In the genomic region with DNA sequence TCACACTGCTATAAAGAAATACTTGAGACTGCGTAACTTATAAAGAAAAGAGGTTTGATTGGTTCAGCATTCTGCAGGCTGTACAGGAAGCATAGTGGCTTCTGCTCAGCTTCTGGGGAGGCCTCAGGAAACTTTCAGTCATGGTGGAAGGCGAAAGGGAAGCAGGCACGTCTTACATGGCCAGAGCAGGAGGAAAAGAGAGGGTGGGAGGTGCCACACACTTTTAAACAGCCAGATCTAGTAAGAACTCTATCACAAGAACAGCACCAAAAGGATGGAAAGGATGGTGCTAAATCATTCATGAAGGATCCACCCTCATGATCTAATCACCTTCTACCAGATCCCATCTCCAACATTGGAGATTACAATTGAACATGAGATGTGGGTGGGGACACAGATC, we compare ENCODE assay signal across 17 cellular contexts.
DNase-seq lines count a peak whose midpoint lies in the region; ATAC-seq and TF ChIP-seq lines count a peak whose summit lies in the region.
"Had no signal": no experiment of that assay in that cellular context is flagged by ENCODE, and none has a peak within 500 bp of the region (broad histone marks: within the 10 kb centered on the region; RNA-seq: fewer than 3 reads in every experiment).

No MANE protein-coding gene starts in this region.

- peaks cover 0 to 4% of the 10 kb centered on the region in 2 experiments for H3K27me3 ChIP-seq in mesenchymal stem cell (ENCODE audit: control insufficient read depth in 1 of 2, insufficient read depth in 1 of 2, low read length in 2 of 2)
- peaks cover 3% of the 10 kb centered on the region for H3K27me3 ChIP-seq in adrenal gland
- H3K27me3 ChIP-seq: BLaER1 treated with 17β-estradiol and CSF1 and Interleukin-3, amounts not matched to agents 10 nM and 100 nM had no signal

- H3K23ac ChIP-seq in mesenchymal stem cell (ENCODE audit: low read length in 2 of 2): no peak overlapping the region

- H2BK12ac ChIP-seq in mesenchymal stem cell (ENCODE audit: low read length in 2 of 2): peak overlapping the region; percentile 84 to 86

- no peaks in the 10 kb centered on the region for H3K79me1 ChIP-seq in mesenchymal stem cell (replicated peaks; ENCODE audit: low read length, poor library complexity, severe bottlenecking)

- no peak overlapping the region for H3K9ac ChIP-seq in mesenchymal stem cell (ENCODE audit: low read length)
- H3K9ac ChIP-seq: BLaER1 treated with 17β-estradiol and CSF1 and Interleukin-3, amounts not matched to agents 10 nM and 100 nM; GM23248; KMS-11 had no signal

- H2AFZ ChIP-seq in mesenchymal stem cell (ENCODE audit: low read depth, low read length): no peak overlapping the region
- H2AFZ ChIP-seq: GM23248 had no signal

- intact Hi-C loops in adrenal gland (cut with DNase I): no loop called here

- H3K4ac ChIP-seq in mesenchymal stem cell (ENCODE audit: low read depth in 1 of 2, low read length in 2 of 2): no peak overlapping the region

- H2AK5ac ChIP-seq in mesenchymal stem cell (ENCODE audit: low read length, severe bottlenecking): no peak overlapping the region

- ATAC-seq in HG02610 (IDR thresholded peaks at IDR 0.05; ENCODE audit: unreplicated experiment): no peak
- ATAC-seq: HCT116 had no signal

- H3K18ac ChIP-seq in mesenchymal stem cell (ENCODE audit: low read depth in 1 of 2, low read length in 2 of 2): peak overlapping the region; percentile 55 to 85

- H3K9me3 ChIP-seq in mesenchymal stem cell (ENCODE audit: control insufficient read depth, low read length) (no peaks in the 10 kb centered on the region), adrenal gland (replicated peaks in 1 of 3) (no peaks in the 10 kb centered on the region)

- H3K27ac ChIP-seq in VCaP (peak overlapping the region; percentile 83), mesenchymal stem cell (ENCODE audit: low read length, poor library complexity, severe bottlenecking) (no peak overlapping the region), adrenal gland (no peak overlapping the region)
- H3K27ac ChIP-seq: BLaER1 treated with 17β-estradiol and CSF1 and Interleukin-3, amounts not matched to agents 10 nM and 100 nM; GM23248; KMS-11 had no signal

- H3K36me3 ChIP-seq in mesenchymal stem cell (ENCODE audit: control insufficient read depth in 1 of 2, insufficient read depth in 2 of 2, low read depth in 1 of 2, low read length in 2 of 2) (no peaks in the 10 kb centered on the region), adrenal gland (replicated peaks in 1 of 2) (no peaks in the 10 kb centered on the region)
- H3K36me3 ChIP-seq: BLaER1 treated with 17β-estradiol and CSF1 and Interleukin-3, amounts not matched to agents 10 nM and 100 nM had no signal

- H3K4me1 ChIP-seq in mesenchymal stem cell (ENCODE audit: control insufficient read depth, insufficient read depth, low read depth, low read length) (no peaks in the 10 kb centered on the region), adrenal gland (replicated peaks in 1 of 2) (no peaks in the 10 kb centered on the region)
- H3K4me1 ChIP-seq: BLaER1 treated with 17β-estradiol and CSF1 and Interleukin-3, amounts not matched to agents 10 nM and 100 nM had no signal

- no peak overlapping the region for H2BK15ac ChIP-seq in mesenchymal stem cell (ENCODE audit: low read depth, poor library complexity, severe bottlenecking)

- H4K8ac ChIP-seq in mesenchymal stem cell (ENCODE audit: low read length): no peak overlapping the region

- DNase-seq in DMS53 (lab: John Stamatoyannopoulos, UW) (peak; percentile 28), DMS53 treated with DMSO at 0.1 percent for 48 hours (lab: John Stamatoyannopoulos, UW; ENCODE audit: unreplicated experiment) (no peak), mesenchymal stem cell (no peak), EL (no peak), adrenal gland (no peak), NCI-H187 treated with DMSO at 0.1 percent for 48 hours (lab: John Stamatoyannopoulos, UW) (no peak)
- DNase-seq: 8988T; ACHN; CD4-positive, CD25-positive, alpha-beta regulatory T cell; DND-41; GF-D8; GM23248 had no signal

- no peak overlapping the region for H4K91ac ChIP-seq in mesenchymal stem cell (ENCODE audit: low read length)

- 100% methylated on average over 1 of the region's 3 CpGs for WGBS in mesenchymal stem cell
- 62 to 80% (median 68%) methylated on average over 3 of the region's 3 CpGs for WGBS in adrenal gland, 4 donors

- TF ChIP-seq POLR2A in adrenal gland (IDR thresholded peaks at IDR 0.05): no peak

- no peak overlapping the region for H3K4me3 ChIP-seq in mesenchymal stem cell (ENCODE audit: insufficient read depth in 1 of 2, low read depth in 1 of 2, low read length in 2 of 2)
- H3K4me3 ChIP-seq in adrenal gland: no peak overlapping the region
- H3K4me3 ChIP-seq: BLaER1 treated with 17β-estradiol and CSF1 and Interleukin-3, amounts not matched to agents 10 nM and 100 nM; GM23248 had no signal

- no peak overlapping the region for H2BK5ac ChIP-seq in mesenchymal stem cell (ENCODE audit: low read depth, low read length, poor library complexity, severe bottlenecking)

- H2BK120ac ChIP-seq in mesenchymal stem cell (ENCODE audit: low read depth, low read length): no peak overlapping the region

- H3K14ac ChIP-seq in mesenchymal stem cell (ENCODE audit: low read length in 2 of 2): no peak overlapping the region

- no peak overlapping the region for H3K4me2 ChIP-seq in mesenchymal stem cell (ENCODE audit: low read length, poor library complexity, severe bottlenecking)
- H3K4me2 ChIP-seq: BLaER1 treated with 17β-estradiol and CSF1 and Interleukin-3, amounts not matched to agents 10 nM and 100 nM; KMS-11 had no signal

- TF ChIP-seq CTCF in VCaP (conservative IDR thresholded peaks at IDR 0.05) (no peak), adrenal gland (IDR thresholded peaks at IDR 0.05) (no peak)
